In the genomic region with DNA sequence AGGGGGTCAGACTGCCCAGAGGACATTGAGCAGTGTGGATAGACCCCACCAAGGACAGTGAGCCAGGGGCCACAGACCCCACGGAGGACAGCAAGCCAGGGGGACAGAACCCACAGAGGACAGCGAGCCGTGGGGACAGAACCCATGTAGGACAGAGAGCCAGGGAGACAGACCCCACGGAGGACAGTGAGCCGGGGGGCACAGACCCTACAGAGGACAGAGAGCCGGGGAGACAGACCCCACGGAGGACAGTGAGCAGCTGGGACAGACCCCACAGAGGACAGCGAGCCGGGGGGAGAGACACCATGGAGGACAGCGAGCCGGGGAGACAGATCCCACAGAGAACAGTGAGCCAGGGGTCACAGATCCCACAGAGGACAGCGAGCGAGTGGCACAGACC, we compare ENCODE assay signal across 21 cellular contexts. TPM values are rescaled to one million over a fixed set of nuclear protein-coding genes. Genes with fewer than 3 reads are reported as not detected.
DNase-seq lines count a peak whose midpoint lies in the region; ATAC-seq and TF ChIP-seq lines count a peak whose summit lies in the region.
"Had no signal": no experiment of that assay in that cellular context is flagged by ENCODE, and none has a peak within 500 bp of the region (broad histone marks: within the 10 kb centered on the region; RNA-seq: fewer than 3 reads in every experiment).

No MANE protein-coding gene starts in this region.

- no peak for TF ChIP-seq EP300 in upper lobe of left lung (IDR thresholded peaks at IDR 0.05)

- DNase-seq in RWPE2 (ENCODE audit: low spot score), result peak; percentile 64
- peak; percentile 23 to 61 for DNase-seq in left lung
- peak; percentile 38 for DNase-seq in sciatic nerve (ENCODE audit: low spot score)
- no peak for DNase-seq in activated T-cell treated with anti-CD3 and anti-CD28 coated beads for 4 hours
- no peak for DNase-seq in upper lobe of left lung
- DNase-seq: BE2C, DMS53, GDM1, KBM-7, MM.1S, NCI-H1092, NCI-H1436, NCI-H187 treated with DMSO at 0.1 percent for 48 hours, NCI-H2107, NCI-H226, NCI-H524, NCI-H774, SJCRH30 had no signal

- TF ChIP-seq CTCF in HEK293 (tag by site-specific recombination; IDR thresholded peaks at IDR 0.05) (no peak), RWPE2 (IDR thresholded peaks at IDR 0.05; ENCODE audit: poor library complexity, severe bottlenecking) (no peak), left lung (IDR thresholded peaks at IDR 0.05) (no peak), upper lobe of left lung (IDR thresholded peaks at IDR 0.05) (no peak)

- H3K36me3 ChIP-seq in HEK293 (ENCODE audit: control insufficient read depth in 2 of 2, insufficient read depth in 1 of 2, low read length in 2 of 2), result no peaks in the 10 kb centered on the region; a peak in 1 of 3 replicates
- no peaks in the 10 kb centered on the region for H3K36me3 ChIP-seq in RWPE2 (ENCODE audit: low read depth)
- H3K36me3 ChIP-seq in left lung, result no peaks in the 10 kb centered on the region
- H3K36me3 ChIP-seq in upper lobe of left lung, result no peaks in the 10 kb centered on the region
- H3K36me3 ChIP-seq: BE2C, SJCRH30 had no signal

- no peak overlapping the region for H3K27ac Mint-ChIP-seq in activated T-helper 17 cell treated with anti-CD3 and anti-CD28 coated beads, Interleukin-2, amount 50 U/mL, for 72 hours

- no peak for TF ChIP-seq POLR2A in upper lobe of left lung (IDR thresholded peaks at IDR 0.05)

- WGBS in upper lobe of left lung, 2 donors, result 80 to 81% methylated on average over 13 of the region's 13 CpGs

- no peaks in the 10 kb centered on the region for H3K9me3 Mint-ChIP-seq in activated T-helper 17 cell treated with anti-CD3 and anti-CD28 coated beads, Interleukin-2, amount 50 U/mL, for 72 hours

- H3K27ac ChIP-seq in HEK293 (ENCODE audit: extremely low read depth, low read depth, low read length) (no peak overlapping the region), RWPE2 (ENCODE audit: poor library complexity, severe bottlenecking) (no peak overlapping the region), left lung (no peak overlapping the region), upper lobe of left lung (no peak overlapping the region)
- H3K27ac ChIP-seq: SJCRH30 had no signal

- no peaks in the 10 kb centered on the region for H3K9me3 ChIP-seq in HEK293 (ENCODE audit: control insufficient read depth, insufficient read depth, low read depth, low read length)
- H3K9me3 ChIP-seq in RWPE2 (ENCODE audit: severe bottlenecking), result no peaks in the 10 kb centered on the region
- H3K9me3 ChIP-seq in left lung, result no peaks in the 10 kb centered on the region
- H3K9me3 ChIP-seq in upper lobe of left lung, result no peaks in the 10 kb centered on the region
- H3K9me3 ChIP-seq: BE2C, SJCRH30 had no signal

- POLR2A ChIA-PET in HEK293 (lab: Yijun Ruan, JAX), result no interaction called here

- H3K4me1 Mint-ChIP-seq in activated T-helper 17 cell treated with anti-CD3 and anti-CD28 coated beads, Interleukin-2, amount 50 U/mL, for 72 hours, result no peaks in the 10 kb centered on the region

- peaks cover 6% of the 10 kb centered on the region for H3K27me3 Mint-ChIP-seq in activated T-helper 17 cell treated with anti-CD3 and anti-CD28 coated beads, Interleukin-2, amount 50 U/mL, for 72 hours

- CTCF ChIA-PET in HEK293 (lab: Yijun Ruan, JAX), result no interaction called here

- no peaks in the 10 kb centered on the region for H3K4me1 ChIP-seq in HEK293 (ENCODE audit: control insufficient read depth, insufficient read depth, low read length)
- H3K4me1 ChIP-seq in RWPE2 (ENCODE audit: insufficient read depth, poor library complexity, severe bottlenecking), result no peaks in the 10 kb centered on the region
- no peaks in the 10 kb centered on the region for H3K4me1 ChIP-seq in left lung
- peaks cover 0 to 13% (median 8%) of the 10 kb centered on the region in 4 donors for H3K4me1 ChIP-seq in upper lobe of left lung
- H3K4me1 ChIP-seq: SJCRH30 had no signal

- no peak for ATAC-seq in RWPE2 (ENCODE audit: low read depth)
- no peak for ATAC-seq in left lung
- ATAC-seq in sciatic nerve, result no peak
- ATAC-seq in activated T-helper 17 cell treated with anti-CD3 and anti-CD28 coated beads, Interleukin-2, amount 50 U/mL, for 72 hours (replicated peaks), result no peak
- no peak for ATAC-seq in upper lobe of left lung (ENCODE audit: low FRiP score in 2 of 2)
- ATAC-seq: Panc1 had no signal

- no peaks in the 10 kb centered on the region for H3K36me3 Mint-ChIP-seq in activated T-helper 17 cell treated with anti-CD3 and anti-CD28 coated beads, Interleukin-2, amount 50 U/mL, for 72 hours (ENCODE audit: low read depth)

- H3K4me3 ChIP-seq in HEK293 (ENCODE audit: low read depth, low read length), result no peak overlapping the region
- no peak overlapping the region for H3K4me3 ChIP-seq in RWPE2 (ENCODE audit: severe bottlenecking)
- H3K4me3 ChIP-seq in left lung, result no peak overlapping the region
- no peak overlapping the region for H3K4me3 ChIP-seq in upper lobe of left lung
- H3K4me3 ChIP-seq: SJCRH30 had no signal

- intact Hi-C loops in left lung (cut with DNase I) (no loop called here), sciatic nerve (cut with DNase I) (no loop called here)

- H3K27me3 ChIP-seq in RWPE2 (ENCODE audit: insufficient read depth, poor library complexity, severe bottlenecking), result peaks cover 29% of the 10 kb centered on the region
- H3K27me3 ChIP-seq in left lung, result peaks cover 6 to 25% of the 10 kb centered on the region in 2 donors
- H3K27me3 ChIP-seq in upper lobe of left lung, result peaks cover 0 to 13% (median 0%) of the 10 kb centered on the region in 4 donors
- H3K27me3 ChIP-seq: SJCRH30 had no signal

- H3K4me3 Mint-ChIP-seq in activated T-helper 17 cell treated with anti-CD3 and anti-CD28 coated beads, Interleukin-2, amount 50 U/mL, for 72 hours, result no peak overlapping the region

TF ChIP-seq in HEK293, 187 proteins besides CTCF, POLR2A, EP300 and RAD21:
- no peak for TF ChIP-seq EGR2 (tag by site-specific recombination; IDR thresholded peaks at IDR 0.05; ENCODE audit: low read depth)
- TF ChIP-seq GLIS1 (tag by site-specific recombination; IDR thresholded peaks at IDR 0.05), result peak; percentile 11; the same call in 1 of the 2 replicates
TF ChIP-seq in HEK293: peak in this region for 1.

RNA-seq across cellular contexts. Expression of gene ZDHHC11, which starts 3.4 kb away (rescaled TPM):
- total RNA-seq in left lung (10 to 100 TPM; 14.6 to 34.9 TPM), sciatic nerve (4.9 TPM), upper lobe of left lung (10 to 100 TPM; 18.9 to 64.6 (median 27.5) TPM)
- total RNA-seq in activated T-helper 17 cell treated with anti-CD3 and anti-CD28 coated beads, Interleukin-2, amount 50 U/mL, for 72 hours, result 10 to 100 TPM; 13.6 to 26.8 TPM

RNA-seq across cellular contexts. Expression of gene BRD9, which starts 38.4 kb away (rescaled TPM):
- total RNA-seq in left lung, result 10 to 100 TPM; 37.9 to 40.8 TPM
- total RNA-seq in sciatic nerve, result 38.5 TPM
- 10 to 100 TPM; 65.2 to 72.5 TPM for total RNA-seq in activated T-helper 17 cell treated with anti-CD3 and anti-CD28 coated beads, Interleukin-2, amount 50 U/mL, for 72 hours
- 100 to 1,000 TPM in 1 of 6 donors, 10 to 100 TPM in 5; 37.5 to 160 (median 42.3) TPM for total RNA-seq in upper lobe of left lung

RNA-seq across cellular contexts. Expression of gene TRIP13, which starts 38.5 kb away (rescaled TPM):
- total RNA-seq in left lung (1 to 10 TPM; 4.3 to 4.5 TPM), sciatic nerve (0.89 TPM), upper lobe of left lung (1 to 10 TPM; 1.0 to 2.1 (median 1.5) TPM)
- total RNA-seq in activated T-helper 17 cell treated with anti-CD3 and anti-CD28 coated beads, Interleukin-2, amount 50 U/mL, for 72 hours, result 10 to 100 TPM; 18.3 to 45.0 TPM

Comparison
In these comparisons a context has a peak if more than half of its experiments do, and no peak if none do; other contexts are left out.
1. DNase-seq: peak in RWPE2 (single experiment), left lung (2 of 2) and sciatic nerve (single experiment); none in activated T-cell treated with anti-CD3 and anti-CD28 coated beads for 4 hours (single experiment) and upper lobe of left lung (0 of 2).